In the genomic region with DNA sequence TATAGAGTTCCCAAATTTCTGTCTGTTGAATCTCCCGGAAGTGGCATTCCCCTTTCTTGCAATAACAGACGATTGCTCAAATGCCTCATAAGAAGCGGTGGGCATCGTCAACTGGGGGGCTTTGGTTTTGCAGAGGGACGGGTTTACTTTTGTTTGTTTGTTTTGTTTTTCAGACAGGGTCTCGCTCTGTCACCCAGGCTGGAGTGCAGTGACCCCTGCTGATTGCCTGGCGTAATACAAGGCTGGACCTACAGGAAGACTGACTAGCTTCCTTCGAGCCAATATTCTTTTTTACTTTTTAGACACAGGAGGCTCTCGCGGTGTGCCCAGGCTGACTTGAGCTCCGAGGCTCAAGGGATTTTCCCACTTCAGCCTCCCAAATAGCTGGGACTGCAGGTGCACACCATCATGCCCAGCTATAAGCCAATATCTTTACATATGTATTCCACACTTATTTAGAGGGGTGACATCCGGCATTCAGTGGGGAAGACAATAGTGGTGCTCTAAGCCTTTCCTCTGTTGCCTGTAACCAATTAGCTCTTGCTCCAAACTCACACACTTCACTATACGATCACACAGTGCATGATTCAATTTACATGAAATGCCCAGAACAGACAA, we compare ENCODE assay signal across 8 cellular contexts. TPM values are rescaled to one million over a fixed set of nuclear protein-coding genes. Genes with fewer than 3 reads are reported as not detected.
DNase-seq lines count a peak whose midpoint lies in the region; ATAC-seq, FAIRE-seq and TF ChIP-seq lines count a peak whose summit lies in the region.

No MANE protein-coding gene starts in this region.

- TF ChIP-seq CTCF in AG09319 (IDR thresholded peaks at IDR 0.05; ENCODE audit: low read depth, low read length) (peak; percentile 64), Panc1 (IDR thresholded peaks at IDR 0.05) (peak; percentile 97), ascending aorta (IDR thresholded peaks at IDR 0.05) (peak in 2 of 3 experiments; percentile 48 to 51)

- ATAC-seq in GM18517 (IDR thresholded peaks at IDR 0.05; ENCODE audit: unreplicated experiment): peak; percentile 85
- ATAC-seq in HG02973 (IDR thresholded peaks at IDR 0.05; ENCODE audit: unreplicated experiment): peak; percentile 86
- peak; percentile 52; the same call in 1 of the 2 replicates for ATAC-seq in Panc1

- no peak for TF ChIP-seq POLR2A in H54 (IDR thresholded peaks at IDR 0.05; ENCODE audit: low read depth, low read length)

- no peak for FAIRE-seq in H54 (lab: Jason Lieb, UNC)

- no TSS peak for BruUV-seq in Panc1 (replicated peaks; lab: Mats Ljungman, UMichigan)

- H3K27ac ChIP-seq in Panc1 (ENCODE audit: low read length) (no peak overlapping the region), ascending aorta (no peak overlapping the region)

- CTCF ChIA-PET in Panc1 (lab: Charles Lee): interaction anchor here (0.5 to 4.2 kb wide), 6 partner anchors 8 to 545 kb away, joined by 3 to 26 read pairs (median 3); partner anchors contain the start of gene FHIP2A

- no peak for DNase-seq in AG09319 (ENCODE audit: extremely low read depth, low read depth)
- DNase-seq in Panc1 (ENCODE audit: low read depth, low spot score): no peak
- no peak for DNase-seq in ascending aorta (ENCODE audit: low spot score in 2 of 2)
- peak; percentile 48 to 55 for DNase-seq in lung microvascular endothelial cell (ENCODE audit: low read depth in 2 of 2)
- no peak for DNase-seq in OCI-M2 (lab: John Stamatoyannopoulos, UW; ENCODE audit: unreplicated experiment)
- no peak for DNase-seq in H54 (ENCODE audit: insufficient read length, low spot score)

- intact Hi-C loops in Panc1 (cut with micrococcal nuclease; ENCODE audit: unreplicated experiment): no loop called here
- intact Hi-C loops in ascending aorta (cut with DNase I): loop anchor here (10.0 kb wide), 1 partner anchor 215 kb away; the partner anchor contains the start of gene ATRNL1

- H3K36me3 ChIP-seq in Panc1 (ENCODE audit: control insufficient read depth, insufficient read depth, low read length): no peaks in the 10 kb centered on the region
- no peaks in the 10 kb centered on the region for H3K36me3 ChIP-seq in ascending aorta

- H3K4me1 ChIP-seq in Panc1 (ENCODE audit: control insufficient read depth, insufficient read depth, low read length): peaks cover 8% of the 10 kb centered on the region
- peaks cover 0 to 2% of the 10 kb centered on the region in 2 donors for H3K4me1 ChIP-seq in ascending aorta

- H3K27me3 ChIP-seq in Panc1 (ENCODE audit: control insufficient read depth, insufficient read depth, low read length) (no peaks in the 10 kb centered on the region), ascending aorta (no peaks in the 10 kb centered on the region)

- in situ Hi-C loops in Panc1 (cut with HindIII; ENCODE audit: low pct_unique_long_range_greater_than_20kb, low sequenced_read_pairs): no loop called here

- no peak overlapping the region for H3K4me3 ChIP-seq in Panc1 (ENCODE audit: low read depth in 2 of 2, low read length in 2 of 2)
- no peak overlapping the region for H3K4me3 ChIP-seq in ascending aorta

- POLR2A ChIA-PET in Panc1 (lab: Charles Lee): interaction anchor here (0.6 kb wide), 2 partner anchors 361 to 414 kb away, joined by 3 read pairs; no protein-coding TSS in a partner anchor

- H3K9me3 ChIP-seq in Panc1 (ENCODE audit: control insufficient read depth, insufficient read depth, low read depth, low read length) (no peaks in the 10 kb centered on the region), ascending aorta (no peaks in the 10 kb centered on the region)

RNA-seq across cellular contexts. Expression of gene FHIP2A, which starts 58.1 kb away (rescaled TPM):
- total RNA-seq in Panc1 (2021; ENCODE audit: unreplicated experiment) (32.6 TPM), ascending aorta (19.6 TPM), lung microvascular endothelial cell (20.5 and 24.2 TPM in 2 replicates)
- polyA plus RNA-seq in Panc1 (2012; ENCODE audit: insufficient read length): 13.2 TPM

RNA-seq across cellular contexts. Expression of gene TRUB1, which starts 58.3 kb away (rescaled TPM):
- 30.4 TPM for total RNA-seq in Panc1 (2021; ENCODE audit: unreplicated experiment)
- 17.9 TPM for polyA plus RNA-seq in Panc1 (2012; ENCODE audit: insufficient read length)
- 5.4 TPM for total RNA-seq in ascending aorta
- 13.1 and 18.1 TPM in 2 replicates for total RNA-seq in lung microvascular endothelial cell

Comparison
In these comparisons a context has a peak if more than half of its experiments do, and no peak if none do; other contexts are left out.
1. DNase-seq: peak in lung microvascular endothelial cell (2 of 2); none in AG09319 (single experiment), Panc1 (single experiment), ascending aorta (0 of 2), OCI-M2 (single experiment) and H54 (single experiment).
2. Peak in every context shown above with its lines, with median percentiles within 50 percentile points of each other: CTCF ChIP-seq and ATAC-seq.